ENCODE assay signal across 17 cellular contexts in genomic region chr3:29141197-29141911, GRCh38.
A peak's percentile ranks its signal among the peaks of the same experiment; 100 is the strongest.
DNase-seq lines count a peak whose midpoint lies in the region; FAIRE-seq and TF ChIP-seq lines count a peak whose summit lies in the region.
"Had no signal": no experiment of that assay in that cellular context is flagged by ENCODE, and none has a peak within 500 bp of the region (broad histone marks: within the 10 kb centered on the region; RNA-seq: fewer than 3 reads in every experiment).

No MANE protein-coding gene starts in this region.

- FAIRE-seq in H54 (lab: Jason Lieb, UNC) = peak; percentile 43
- FAIRE-seq: endometrium, GM12878 had no signal

- TF ChIP-seq POLR2A in H54 (IDR thresholded peaks at IDR 0.05; ENCODE audit: low read depth, low read length) = no peak

- H3K4me3 ChIP-seq in mesendoderm (ENCODE audit: low read length) = no peak overlapping the region
- no peak overlapping the region for H3K4me3 ChIP-seq in stomach smooth muscle (ENCODE audit: low read length in 2 of 2)
- H3K4me3 ChIP-seq: GM12878, upper lobe of left lung had no signal

- no peak overlapping the region for H2BK5ac ChIP-seq in mesendoderm (ENCODE audit: low read length)

- H3K36me3 ChIP-seq in mesendoderm (ENCODE audit: control insufficient read depth, insufficient read depth, low read length) (no peaks in the 10 kb centered on the region), stomach smooth muscle (ENCODE audit: control insufficient read depth in 2 of 2, insufficient read depth in 2 of 2, low read length in 2 of 2) (no peaks in the 10 kb centered on the region)
- H3K36me3 ChIP-seq: upper lobe of left lung had no signal

- H3K79me2 ChIP-seq in mesendoderm (ENCODE audit: control insufficient read depth, insufficient read depth, low read length) = no peaks in the 10 kb centered on the region

- no peak overlapping the region for H3K23ac ChIP-seq in mesendoderm (ENCODE audit: low read length)

- H2BK120ac ChIP-seq in mesendoderm (ENCODE audit: low read depth, low read length) = peak overlapping the region; percentile 78

- peak overlapping the region; percentile 76 for H3K18ac ChIP-seq in mesendoderm (ENCODE audit: low read length)

- H3K9me3 ChIP-seq in stomach smooth muscle (ENCODE audit: control insufficient read depth in 2 of 2, low read length in 2 of 2) = no peaks in the 10 kb centered on the region
- H3K9me3 ChIP-seq: upper lobe of left lung had no signal

- H3K56ac ChIP-seq in mesendoderm (ENCODE audit: low read length) = no peak overlapping the region

- H3K9ac ChIP-seq in mesendoderm (ENCODE audit: low read length) = no peak overlapping the region
- H3K9ac ChIP-seq in stomach smooth muscle (ENCODE audit: low read length in 2 of 2) = no peak overlapping the region

- no peak overlapping the region for H3K27ac ChIP-seq in mesendoderm (ENCODE audit: low read depth, low read length)
- H3K27ac ChIP-seq in stomach smooth muscle (ENCODE audit: low read length) = peak overlapping the region; percentile 1
- H3K27ac ChIP-seq: C4-2B had no signal

- no peak overlapping the region for H4K8ac ChIP-seq in mesendoderm (ENCODE audit: low read depth, low read length)

- peak overlapping the region; percentile 36 for H3K4ac ChIP-seq in mesendoderm (ENCODE audit: low read depth, low read length)

- no peaks in the 10 kb centered on the region for H3K79me1 ChIP-seq in mesendoderm (ENCODE audit: low read length)

- no peak overlapping the region for H2AK5ac ChIP-seq in mesendoderm (ENCODE audit: low read length)

- H3K27me3 ChIP-seq in mesendoderm (ENCODE audit: insufficient read depth, low read length, poor library complexity) (no peaks in the 10 kb centered on the region), stomach smooth muscle (ENCODE audit: control insufficient read depth in 1 of 2, insufficient read depth in 2 of 2, low read length in 2 of 2) (no peaks in the 10 kb centered on the region)
- H3K27me3 ChIP-seq: upper lobe of left lung had no signal

- H3K4me1 ChIP-seq in mesendoderm (ENCODE audit: control insufficient read depth, low read depth, low read length) (peaks cover 7% of the 10 kb centered on the region), stomach smooth muscle (ENCODE audit: control insufficient read depth, insufficient read depth, low read length) (peaks cover 4% of the 10 kb centered on the region)

- no peak overlapping the region for H2BK15ac ChIP-seq in mesendoderm (replicated peaks; ENCODE audit: low read depth)

- no peak overlapping the region for H4K5ac ChIP-seq in mesendoderm (ENCODE audit: low read length)

- no CpG with 5 or more reads among the region's 4 CpGs for WGBS in mesendoderm (ENCODE audit: extremely low coverage, insufficient coverage, low lambda C conversion rate)

- no peak overlapping the region for H3K4me2 ChIP-seq in mesendoderm (ENCODE audit: low read length)

- no peak for DNase-seq in H54 (ENCODE audit: insufficient read length, low spot score)
- DNase-seq in astrocyte of the hippocampus (ENCODE audit: low read depth, low spot score) = peak; percentile 20
- peak; percentile 60 for DNase-seq in mesendoderm
- no peak for DNase-seq in NK-92 treated with Interleukin-12 subunit alpha and Interleukin-12 subunit beta, amount 100 ng/mL, for 24 hours (lab: John Stamatoyannopoulos, UW)
- DNase-seq in kidney glomerular epithelial cell (lab: John Stamatoyannopoulos, UW) = no peak
- DNase-seq in NAMALWA (ENCODE audit: low spot score) = no peak
- DNase-seq in NOMO-1 (lab: John Stamatoyannopoulos, UW; ENCODE audit: unreplicated experiment in 2 of 2) = no peak
- DNase-seq: activated CD8-positive, alpha-beta memory T cell treated with anti-CD3 and anti-CD28 coated beads, Interleukin-2, amount 10 ng/mL, durations not matched to agents 7 days and 5 days; activated naive CD4-positive, alpha-beta T cell treated with anti-CD3 and anti-CD28 coated beads, Interleukin-2, amount 10 ng/mL, durations not matched to agents 7 days and 5 days; left cardiac atrium; MV-4-11; NCI-H2171; upper lobe of left lung had no signal

Comparison
In these comparisons a context has a peak if more than half of its experiments do, and no peak if none do; other contexts are left out.
1. DNase-seq: peak in astrocyte of the hippocampus (single experiment) and mesendoderm (single experiment); none in H54 (single experiment), NK-92 treated with Interleukin-12 subunit alpha and Interleukin-12 subunit beta, amount 100 ng/mL, for 24 hours (single experiment), kidney glomerular epithelial cell (single experiment), NAMALWA (single experiment) and NOMO-1 (0 of 2).